In the genomic region with DNA sequence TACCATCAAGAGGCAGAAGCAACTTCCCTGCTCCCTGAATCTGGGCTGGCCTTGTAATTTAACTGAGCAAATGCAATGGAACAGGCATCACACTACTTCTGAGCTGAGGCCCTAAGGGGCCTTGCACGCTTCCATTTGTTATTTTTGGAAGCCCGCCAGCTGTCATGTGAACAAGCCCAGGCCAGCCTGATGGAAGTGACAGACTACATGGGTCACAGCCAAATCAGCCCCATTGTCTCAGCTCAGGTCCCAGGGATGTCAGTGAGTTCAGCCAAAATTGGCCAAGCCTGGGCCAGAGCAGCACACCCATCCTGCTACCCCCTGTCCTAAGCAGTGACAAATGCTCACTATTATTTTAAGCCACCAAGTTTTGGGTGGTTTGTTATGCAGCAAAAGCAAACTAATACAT, we compare ENCODE assay signal across 12 cellular contexts.
DNase-seq lines count a peak whose midpoint lies in the region; ATAC-seq and FAIRE-seq lines count a peak whose summit lies in the region.
"Had no signal": no experiment of that assay in that cellular context is flagged by ENCODE, and none has a peak within 500 bp of the region (broad histone marks: within the 10 kb centered on the region; RNA-seq: fewer than 3 reads in every experiment).

No MANE protein-coding gene starts in this region.

- no peak for ATAC-seq in stimulated activated memory B cell treated with anti-CD40 and anti-IgM and Interleukin-4, amounts not matched to agents 10 μg/mL and 1 μg/mL and 100 μg/mL, for 72 hours
- ATAC-seq: A549 had no signal

- peaks cover 72% of the 10 kb centered on the region for H3K4me1 Mint-ChIP-seq in stimulated activated memory B cell treated with anti-CD40 and anti-IgM and Interleukin-4, amounts not matched to agents 10 μg/mL and 1 μg/mL and 100 μg/mL, for 72 hours

- no peaks in the 10 kb centered on the region for H3K27me3 Mint-ChIP-seq in stimulated activated memory B cell treated with anti-CD40 and anti-IgM and Interleukin-4, amounts not matched to agents 10 μg/mL and 1 μg/mL and 100 μg/mL, for 72 hours

- peak; percentile 49 for DNase-seq in NCI-H146 (lab: John Stamatoyannopoulos, UW)
- no peak for DNase-seq in NCI-H146 treated with DMSO at 0.1 percent for 48 hours (lab: John Stamatoyannopoulos, UW; ENCODE audit: unreplicated experiment)
- peak; percentile 46 for DNase-seq in RPMI8226
- peak; percentile 34 for DNase-seq in glomerular endothelial cell (ENCODE audit: extremely low read depth, low read depth, low spot score)
- DNase-seq in GM19239 (ENCODE audit: insufficient read length, low spot score): no peak
- DNase-seq in amniotic stem cell (lab: John Stamatoyannopoulos, UW): no peak
- DNase-seq in activated CD8-positive, alpha-beta memory T cell treated with anti-CD3 and anti-CD28 coated beads for 24 hours: no peak
- DNase-seq: testis had no signal

- H3K36me3 Mint-ChIP-seq in stimulated activated memory B cell treated with anti-CD40 and anti-IgM and Interleukin-4, amounts not matched to agents 10 μg/mL and 1 μg/mL and 100 μg/mL, for 72 hours: peaks cover 85% of the 10 kb centered on the region

- H3K27ac Mint-ChIP-seq in stimulated activated memory B cell treated with anti-CD40 and anti-IgM and Interleukin-4, amounts not matched to agents 10 μg/mL and 1 μg/mL and 100 μg/mL, for 72 hours: peak overlapping the region; percentile 99

- no peak for FAIRE-seq in GM19239 (lab: Jason Lieb, UNC)
- FAIRE-seq: A549, GM12892, islet of Langerhans had no signal

- H3K4me3 Mint-ChIP-seq in stimulated activated memory B cell treated with anti-CD40 and anti-IgM and Interleukin-4, amounts not matched to agents 10 μg/mL and 1 μg/mL and 100 μg/mL, for 72 hours: no peak overlapping the region

- no peaks in the 10 kb centered on the region for H3K9me3 Mint-ChIP-seq in stimulated activated memory B cell treated with anti-CD40 and anti-IgM and Interleukin-4, amounts not matched to agents 10 μg/mL and 1 μg/mL and 100 μg/mL, for 72 hours

Comparison
In these comparisons a context has a peak if more than half of its experiments do, and no peak if none do; other contexts are left out.
1. DNase-seq: peak in NCI-H146 (single experiment), RPMI8226 (single experiment) and glomerular endothelial cell (single experiment); none in NCI-H146 treated with DMSO at 0.1 percent for 48 hours (single experiment), GM19239 (single experiment), amniotic stem cell (single experiment) and activated CD8-positive, alpha-beta memory T cell treated with anti-CD3 and anti-CD28 coated beads for 24 hours (single experiment).